28 cellular contexts compared by ENCODE assay signal in the genomic region with DNA sequence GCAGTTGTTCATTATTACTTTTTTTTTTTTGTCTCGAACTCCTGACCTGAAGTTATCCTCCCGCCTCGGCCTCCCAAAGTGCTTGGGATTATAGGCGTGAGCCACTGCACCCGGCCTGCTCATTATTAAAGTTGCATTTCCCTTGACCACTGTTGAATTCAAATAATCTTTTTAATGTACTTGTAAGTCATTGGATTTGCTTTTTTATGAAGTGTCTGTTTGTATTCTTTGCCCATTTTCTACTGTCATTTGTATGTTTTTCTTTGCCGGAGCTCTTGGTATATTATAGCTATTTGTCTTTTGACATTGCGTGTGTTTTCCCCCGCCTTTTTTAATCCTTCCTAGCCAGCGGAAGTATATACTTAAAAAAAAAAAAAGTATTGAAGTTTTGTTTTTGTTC. TPM values are rescaled to one million over a fixed set of nuclear protein-coding genes. Genes with fewer than 3 reads are reported as not detected.
"Had no signal": no experiment of that assay in that cellular context is flagged by ENCODE, and none has a peak within 500 bp of the region (broad histone marks: within the 10 kb centered on the region; RNA-seq: fewer than 3 reads in every experiment).

No MANE protein-coding gene starts in this region.

- H3K27me3 Mint-ChIP-seq: natural killer cell treated with Interleukin-12 subunit alpha and Interleukin-12 subunit beta and Interleukin-15 and Interleukin-18, amount 100 ng/mL, for 72 hours; stimulated activated memory B cell treated with anti-CD40 and anti-IgM and Interleukin-4, amounts not matched to agents 10 μg/mL and 1 μg/mL and 100 μg/mL, for 72 hours had no signal

- H3K27ac ChIP-seq: coronary artery, esophagus squamous epithelium, heart right ventricle, left lung, prostate gland, right atrium auricular region, thoracic aorta, tibial nerve, upper lobe of right lung, uterus had no signal

- H3K27me3 ChIP-seq: esophagus squamous epithelium, heart right ventricle, left lung, right atrium auricular region, tibial nerve, upper lobe of right lung, uterus had no signal

- H3K4me3 Mint-ChIP-seq: natural killer cell treated with Interleukin-12 subunit alpha and Interleukin-12 subunit beta and Interleukin-15 and Interleukin-18, amount 100 ng/mL, for 72 hours; stimulated activated memory B cell treated with anti-CD40 and anti-IgM and Interleukin-4, amounts not matched to agents 10 μg/mL and 1 μg/mL and 100 μg/mL, for 72 hours had no signal

- DNase-seq: dermis blood vessel endothelial cell; effector memory CD4-positive, alpha-beta T cell; erythroblast; esophagus squamous epithelium; foreskin melanocyte; glutamatergic neuron; heart right ventricle; hippocampal formation; left cardiac atrium; left lung; mammary epithelial cell; mesendoderm; nucleus accumbens; stimulated activated CD4-positive, alpha-beta T cell treated with anti-CD3 and anti-CD28 coated beads, Interleukin-2, amount 100 ng/mL, for 24 hours; stimulated activated CD4-positive, alpha-beta T cell treated with anti-CD3 and anti-CD28 coated beads, Interleukin-4, amount 100 ng/mL, for 24 hours; stimulated activated naive CD8-positive, alpha-beta T cell treated with anti-CD3 and anti-CD28 coated beads, Interleukin-15, Interleukin-2, amounts not matched to agents 100 U/mL and 50 U/mL, for 24 hours; upper lobe of right lung; uterus had no signal

- H3K9me3 Mint-ChIP-seq: natural killer cell treated with Interleukin-12 subunit alpha and Interleukin-12 subunit beta and Interleukin-15 and Interleukin-18, amount 100 ng/mL, for 72 hours; stimulated activated memory B cell treated with anti-CD40 and anti-IgM and Interleukin-4, amounts not matched to agents 10 μg/mL and 1 μg/mL and 100 μg/mL, for 72 hours had no signal

- ATAC-seq: heart right ventricle; left cardiac atrium; left lung; natural killer cell treated with Interleukin-12 subunit alpha and Interleukin-12 subunit beta and Interleukin-15 and Interleukin-18, amount 100 ng/mL, for 72 hours; sciatic nerve; stimulated activated memory B cell treated with anti-CD40 and anti-IgM and Interleukin-4, amounts not matched to agents 10 μg/mL and 1 μg/mL and 100 μg/mL, for 72 hours; stimulated activated naive CD8-positive, alpha-beta T cell treated with anti-CD3 and anti-CD28 coated beads, Interleukin-15, Interleukin-2, amounts not matched to agents 100 U/mL and 50 U/mL, for 24 hours; upper lobe of right lung had no signal

- H3K27ac Mint-ChIP-seq: natural killer cell treated with Interleukin-12 subunit alpha and Interleukin-12 subunit beta and Interleukin-15 and Interleukin-18, amount 100 ng/mL, for 72 hours; stimulated activated memory B cell treated with anti-CD40 and anti-IgM and Interleukin-4, amounts not matched to agents 10 μg/mL and 1 μg/mL and 100 μg/mL, for 72 hours had no signal

- H3K36me3 Mint-ChIP-seq: natural killer cell treated with Interleukin-12 subunit alpha and Interleukin-12 subunit beta and Interleukin-15 and Interleukin-18, amount 100 ng/mL, for 72 hours had no signal

- H3K9me3 ChIP-seq: esophagus squamous epithelium, heart right ventricle, left lung, prostate gland, right atrium auricular region, thoracic aorta, tibial nerve, upper lobe of right lung, uterus had no signal

RNA-seq across cellular contexts. Expression of a gene that starts 22.0 kb away (rescaled TPM):
- total RNA-seq: myocyte, osteocyte, prostate gland, right atrium auricular region had no signal
